ENCODE assay signal across 1 cellular context in genomic region chr19:18612772-18613588, GRCh38.
TF ChIP-seq lines count a peak whose summit lies in the region.

TMEM59L (plus strand) TSS chr19:18612870; CDS start chr19:18612959, 89 bp downstream.

TF ChIP-seq in HepG2, 621 proteins besides CTCF, POLR2A, EP300 and RAD21 (continued from another document and continues in another):
- TF ChIP-seq PBX3 (CRISPR knock-in tag; IDR thresholded peaks at IDR 0.05; ENCODE audit: borderline replicate concordance) (no peak), ZNF550 (CRISPR knock-in tag; IDR thresholded peaks at IDR 0.05; ENCODE audit: borderline replicate concordance) (no peak), MAX (IDR thresholded peaks at IDR 0.05) (peak; percentile 15), ZSCAN22 (CRISPR knock-in tag; IDR thresholded peaks at IDR 0.05) (no peak), CREB1 (IDR thresholded peaks at IDR 0.05) (peak; percentile 79; the same call in 1 of the 2 replicates), CREB1 (CRISPR knock-in tag; IDR thresholded peaks at IDR 0.05) (no peak), AGO2 (optimal IDR thresholded peaks at IDR 0.05; ENCODE audit: low read depth, low read length) (peak; percentile 33), ZNF660 (CRISPR knock-in tag; IDR thresholded peaks at IDR 0.05; ENCODE audit: borderline replicate concordance, low read depth) (no peak), ZFP37 (CRISPR knock-in tag; IDR thresholded peaks at IDR 0.05; ENCODE audit: borderline replicate concordance) (no peak), KDM2A (CRISPR knock-in tag; IDR thresholded peaks at IDR 0.05; ENCODE audit: borderline replicate concordance, low read depth) (no peak), PCBP1 (IDR thresholded peaks at IDR 0.05; ENCODE audit: borderline replicate concordance, low read depth, low read length) (no peak), IRX3 (CRISPR knock-in tag; IDR thresholded peaks at IDR 0.05; ENCODE audit: borderline replicate concordance, low read depth) (no peak), DPF2 (CRISPR knock-in tag; IDR thresholded peaks at IDR 0.05; ENCODE audit: borderline replicate concordance, low read depth) (no peak), AKAP8 (CRISPR knock-in tag; IDR thresholded peaks at IDR 0.05) (peak; percentile 72; the same call in 1 of the 2 replicates), POLR2G (IDR thresholded peaks at IDR 0.05; ENCODE audit: low read depth, low read length) (no peak), FOSL2 (CRISPR knock-in tag; IDR thresholded peaks at IDR 0.05) (no peak), MIER3 (CRISPR knock-in tag; IDR thresholded peaks at IDR 0.05; ENCODE audit: borderline replicate concordance) (no peak), HNF1A (IDR thresholded peaks at IDR 0.05; ENCODE audit: low read depth) (no peak), HNF1A (CRISPR knock-in tag; IDR thresholded peaks at IDR 0.05; ENCODE audit: borderline replicate concordance) (peak; percentile 3; the same call in 1 of the 2 replicates), CREBL2 (CRISPR knock-in tag; IDR thresholded peaks at IDR 0.05; ENCODE audit: borderline replicate concordance) (no peak), BCLAF1 (IDR thresholded peaks at IDR 0.05) (no peak), ATF7 (IDR thresholded peaks at IDR 0.05) (0 out of 2 replicates have a peak, but pooled peaks have one; percentile 16), ATF7 (CRISPR knock-in tag; IDR thresholded peaks at IDR 0.05) (0 out of 2 replicates have a peak, but pooled peaks have one; percentile 25), KMT2A (CRISPR knock-in tag; IDR thresholded peaks at IDR 0.05) (no peak), THAP9 (CRISPR knock-in tag; IDR thresholded peaks at IDR 0.05; ENCODE audit: borderline replicate concordance) (no peak), BATF2 (CRISPR knock-in tag; IDR thresholded peaks at IDR 0.05) (0 out of 2 replicates have a peak, but pooled peaks have one; percentile 38), NCOA1 (CRISPR knock-in tag; IDR thresholded peaks at IDR 0.05) (no peak), ZBTB25 (CRISPR knock-in tag; IDR thresholded peaks at IDR 0.05) (no peak), ZNF547 (CRISPR knock-in tag; IDR thresholded peaks at IDR 0.05) (0 out of 2 replicates have a peak, but pooled peaks have one; percentile 25), ZNF687 (CRISPR knock-in tag; IDR thresholded peaks at IDR 0.05) (peak; percentile 57), PAF1 (CRISPR knock-in tag; IDR thresholded peaks at IDR 0.05) (no peak), CHCHD3 (CRISPR knock-in tag; IDR thresholded peaks at IDR 0.05) (0 out of 2 replicates have a peak, but pooled peaks have one; percentile 29), ARNT2 (CRISPR knock-in tag; IDR thresholded peaks at IDR 0.05; ENCODE audit: low read depth) (peak; percentile 60; the same call in 1 of the 2 replicates), ZSCAN12 (CRISPR knock-in tag; IDR thresholded peaks at IDR 0.05) (no peak), ZNF446 (CRISPR knock-in tag; IDR thresholded peaks at IDR 0.05) (no peak), PITX1 (CRISPR knock-in tag; IDR thresholded peaks at IDR 0.05) (no peak), ZNF143 (CRISPR knock-in tag; IDR thresholded peaks at IDR 0.05) (peak; percentile 66), SALL2 (CRISPR knock-in tag; IDR thresholded peaks at IDR 0.05) (no peak), TCF7L2 (IDR thresholded peaks at IDR 0.05; ENCODE audit: low read depth, low read length) (no peak), SAP130 (CRISPR knock-in tag; IDR thresholded peaks at IDR 0.05; ENCODE audit: low read depth) (peak; percentile 30; the same call in 1 of the 2 replicates), ZNF512B (CRISPR knock-in tag; IDR thresholded peaks at IDR 0.05; ENCODE audit: borderline replicate concordance) (no peak), REPIN1 (CRISPR knock-in tag; IDR thresholded peaks at IDR 0.05; ENCODE audit: borderline replicate concordance, low read depth) (no peak)
